Comparison of ENCODE assay signal across 20 cellular contexts in genomic region chr6:11909696-11910132, GRCh38.
DNase-seq lines count a peak whose midpoint lies in the region; ATAC-seq and TF ChIP-seq lines count a peak whose summit lies in the region.
"Had no signal": no experiment of that assay in that cellular context is flagged by ENCODE, and none has a peak within 500 bp of the region (broad histone marks: within the 10 kb centered on the region; RNA-seq: fewer than 3 reads in every experiment).

No MANE protein-coding gene starts in this region.

- in situ Hi-C loops in mammary epithelial cell (cut with MboI; ENCODE audit: low sequenced_read_pairs in 2 of 2) = no loop called here

- H3K4me1 ChIP-seq in mammary epithelial cell (ENCODE audit: insufficient read depth, low read length) = no peaks in the 10 kb centered on the region

- H3K36me3 Mint-ChIP-seq in MCF 10A (ENCODE audit: insufficient read depth, unreplicated experiment) = peaks cover 6% of the 10 kb centered on the region
- H3K36me3 Mint-ChIP-seq: CD14-positive monocyte; naive thymus-derived CD8-positive, alpha-beta T cell had no signal

- TF ChIP-seq CTCF in mammary epithelial cell (conservative IDR thresholded peaks at IDR 0.05 in 1 of 2, IDR thresholded peaks at IDR 0.05 in 1 of 2; ENCODE audit: extremely low read depth in 1 of 2, insufficient read depth in 1 of 2, low read depth in 1 of 2, low read length in 2 of 2) (no peak), MCF 10A (IDR thresholded peaks at IDR 0.05; ENCODE audit: unreplicated experiment) (no peak)

- no peak for ATAC-seq in HG02678 (IDR thresholded peaks at IDR 0.05; ENCODE audit: unreplicated experiment)
- ATAC-seq: activated naive CD8-positive, alpha-beta T cell treated with anti-CD3 and anti-CD28 coated beads, Interleukin-2, amount 50 U/mL, for 24 hours; naive thymus-derived CD8-positive, alpha-beta T cell had no signal

- H3K27me3 Mint-ChIP-seq in MCF 10A (ENCODE audit: insufficient read depth, unreplicated experiment) = no peaks in the 10 kb centered on the region
- H3K27me3 Mint-ChIP-seq: activated naive CD8-positive, alpha-beta T cell treated with anti-CD3 and anti-CD28 coated beads, Interleukin-2, amount 50 U/mL, for 24 hours; naive thymus-derived CD8-positive, alpha-beta T cell had no signal

- H3K4me3 ChIP-seq in mammary epithelial cell (replicated peaks in 1 of 3; ENCODE audit: insufficient read depth in 1 of 3, low read depth in 2 of 3, low read length in 3 of 3) = no peak overlapping the region

- CTCF ChIA-PET in mammary epithelial cell (lab: Charles Lee; ENCODE audit: low non-redundant PET) (no interaction called here), MCF 10A (lab: Yijun Ruan, JAX) (no interaction called here)

- POLR2A ChIA-PET in MCF 10A (lab: Yijun Ruan, JAX) = no interaction called here

- H3K27me3 ChIP-seq in mammary epithelial cell (ENCODE audit: insufficient read depth, low read length) = no peaks in the 10 kb centered on the region

- H3K4me2 ChIP-seq in mammary epithelial cell (ENCODE audit: insufficient read depth, low read depth, low read length) = no peak overlapping the region

- no peak overlapping the region for H3K9ac ChIP-seq in mammary epithelial cell (ENCODE audit: insufficient read depth, low read length)

- dilution Hi-C loops in mammary epithelial cell (cut with HindIII; ENCODE audit: low sequenced_read_pairs) = no loop called here

- no peak overlapping the region for H3K27ac ChIP-seq in mammary epithelial cell (ENCODE audit: insufficient read depth, low read depth, low read length)
- H3K27ac ChIP-seq: 22Rv1 had no signal

- intact Hi-C loops in mammary epithelial cell (cut with micrococcal nuclease) (no loop called here), MCF 10A (cut with micrococcal nuclease) (no loop called here)

- H3K9me3 ChIP-seq in mammary epithelial cell (replicated peaks; ENCODE audit: insufficient read depth, low read length) = no peaks in the 10 kb centered on the region

- no peak overlapping the region for H3K27ac Mint-ChIP-seq in MCF 10A (ENCODE audit: low read depth, unreplicated experiment)
- H3K27ac Mint-ChIP-seq: activated naive CD8-positive, alpha-beta T cell treated with anti-CD3 and anti-CD28 coated beads, Interleukin-2, amount 50 U/mL, for 24 hours had no signal

- BruUV-seq in mammary epithelial cell (replicated peaks; lab: Mats Ljungman, UMichigan) (no TSS peak), MCF 10A (replicated peaks; lab: Mats Ljungman, UMichigan) (no TSS peak)

- no peaks in the 10 kb centered on the region for H3K9me3 Mint-ChIP-seq in MCF 10A (ENCODE audit: unreplicated experiment)
- H3K9me3 Mint-ChIP-seq: activated naive CD8-positive, alpha-beta T cell treated with anti-CD3 and anti-CD28 coated beads, Interleukin-2, amount 50 U/mL, for 24 hours had no signal

- H3K4me1 Mint-ChIP-seq in MCF 10A (ENCODE audit: insufficient read depth, unreplicated experiment) = no peaks in the 10 kb centered on the region
- H3K4me1 Mint-ChIP-seq: CD14-positive monocyte had no signal

- no peaks in the 10 kb centered on the region for H3K36me3 ChIP-seq in mammary epithelial cell (ENCODE audit: insufficient read depth, low read length)

- no peaks in the 10 kb centered on the region for H4K20me1 ChIP-seq in mammary epithelial cell (ENCODE audit: insufficient read depth, low read length)

- H2AFZ ChIP-seq in mammary epithelial cell (ENCODE audit: low read depth, low read length) = no peak overlapping the region

- 92% methylated on average over 7 of the region's 7 CpGs for WGBS in mammary epithelial cell (ENCODE audit: low coverage, missing lambda C conversion rate)

- DNase-seq in mammary epithelial cell (peak; percentile 8), MCF 10A (ENCODE audit: unreplicated experiment) (no peak), astrocyte of the hippocampus (ENCODE audit: low read depth, low spot score) (peak; percentile 53), iris pigment epithelial cell (ENCODE audit: low read depth) (peak; percentile 84), NCI-H82 treated with DMSO at 0.1 percent for 48 hours (lab: John Stamatoyannopoulos, UW; ENCODE audit: unreplicated experiment) (no peak), C1 segment of cervical spinal cord (lab: John Stamatoyannopoulos, UW) (no peak)
- no peak for DNase-seq in activated CD4-positive, CD25-positive, alpha-beta regulatory T cell (lab: John Stamatoyannopoulos, UW)
- DNase-seq: activated CD4-positive, alpha-beta T cell treated with anti-CD3 and anti-CD28 coated beads for 48 hours; activated naive CD8-positive, alpha-beta T cell treated with anti-CD3 and anti-CD28 coated beads, Interleukin-2, amount 50 U/mL, for 24 hours; cerebellar nuclear complex; GDM1; naive thymus-derived CD8-positive, alpha-beta T cell; NCI-H2081 treated with DMSO at 0.1 percent for 48 hours; NCI-H510A; small intestine; stimulated activated CD4-positive, alpha-beta T cell treated with anti-CD3 and anti-CD28 coated beads, Interleukin-4, amount 100 ng/mL, for 24 hours; SW 1271 had no signal

- no peak overlapping the region for H3K4me3 Mint-ChIP-seq in MCF 10A (ENCODE audit: unreplicated experiment)
- H3K4me3 Mint-ChIP-seq: activated naive CD8-positive, alpha-beta T cell treated with anti-CD3 and anti-CD28 coated beads, Interleukin-2, amount 50 U/mL, for 24 hours; CD14-positive monocyte; naive thymus-derived CD8-positive, alpha-beta T cell had no signal

- no peaks in the 10 kb centered on the region for H3K79me2 ChIP-seq in mammary epithelial cell (ENCODE audit: insufficient read depth, low read length)

Comparison
In these comparisons a context has a peak if more than half of its experiments do, and no peak if none do; other contexts are left out.
1. DNase-seq: peak in mammary epithelial cell (single experiment), astrocyte of the hippocampus (single experiment) and iris pigment epithelial cell (single experiment); none in MCF 10A (single experiment), NCI-H82 treated with DMSO at 0.1 percent for 48 hours (single experiment), activated CD4-positive, CD25-positive, alpha-beta regulatory T cell (0 of 4) and C1 segment of cervical spinal cord (0 of 14).